Comparison of ENCODE assay signal across 8 cellular contexts in the genomic region with DNA sequence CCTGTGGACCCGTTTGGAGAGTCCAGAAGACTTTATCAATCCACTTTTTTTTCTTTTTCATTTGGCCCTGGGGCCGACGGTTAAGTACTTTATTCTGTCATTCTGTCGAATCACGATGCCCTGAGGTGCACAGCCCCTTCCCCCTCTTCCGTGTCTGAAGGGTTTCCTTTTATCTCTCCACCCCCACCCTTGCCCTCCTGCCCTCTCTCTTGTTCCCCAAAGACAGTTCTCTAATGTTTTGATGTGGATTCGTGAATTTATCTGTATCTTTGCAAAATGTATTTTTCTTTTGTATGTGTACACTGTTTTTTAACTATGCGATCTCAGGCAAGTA. TPM values are rescaled to one million over a fixed set of nuclear protein-coding genes. Genes with fewer than 3 reads are reported as not detected.
A peak's percentile ranks its signal among the peaks of the same experiment; 100 is the strongest.
DNase-seq lines count a peak whose midpoint lies in the region; ATAC-seq, FAIRE-seq and TF ChIP-seq lines count a peak whose summit lies in the region.

No MANE protein-coding gene starts in this region.

- no peak for TF ChIP-seq POLR2A in HepG2 (IDR thresholded peaks at IDR 0.05; ENCODE audit: insufficient read depth in 1 of 2, low read depth in 2 of 2, low read length in 2 of 2)
- TF ChIP-seq POLR2A in upper lobe of left lung (IDR thresholded peaks at IDR 0.05), result no peak

- H3K36me3 ChIP-seq in Caco-2 (ENCODE audit: control insufficient read depth, insufficient read depth, low read length) (no peaks in the 10 kb centered on the region), HepG2 (replicated peaks in 1 of 2; ENCODE audit: control insufficient read depth in 1 of 2, insufficient read depth in 2 of 2, low read length in 2 of 2) (no peaks in the 10 kb centered on the region), upper lobe of left lung (no peaks in the 10 kb centered on the region)

- TF ChIP-seq RAD21 in HepG2 (CRISPR knock-in tag; IDR thresholded peaks at IDR 0.05), result no peak

- intact Hi-C loops in Caco-2 (cut with micrococcal nuclease; ENCODE audit: unreplicated experiment) (loop anchor here (1.0 to 5.0 kb wide), 3 partner anchors 22 to 104 kb away; a partner anchor contains a TSS), HepG2 (cut with micrococcal nuclease; ENCODE audit: unreplicated experiment) (no loop called here)

- peak overlapping the region; percentile 99 for H3K4me2 ChIP-seq in HepG2 (ENCODE audit: low read depth, low read length)

- H3K27me3 Mint-ChIP-seq in Caco-2 (ENCODE audit: insufficient read depth, unreplicated experiment), result no peaks in the 10 kb centered on the region
- no peaks in the 10 kb centered on the region for H3K27me3 Mint-ChIP-seq in activated naive CD8-positive, alpha-beta T cell treated with anti-CD3 and anti-CD28 coated beads, Interleukin-2, amount 50 U/mL, for 24 hours

- no peaks in the 10 kb centered on the region for H3K27me3 ChIP-seq in Caco-2 (replicated peaks; ENCODE audit: control insufficient read depth, insufficient read depth, low read length)
- no peaks in the 10 kb centered on the region for H3K27me3 ChIP-seq in HepG2 (ENCODE audit: control insufficient read depth in 1 of 2, insufficient read depth in 2 of 2, low read length in 2 of 2)
- H3K27me3 ChIP-seq in upper lobe of left lung, result no peaks in the 10 kb centered on the region

- TF ChIP-seq CTCF in Caco-2 (IDR thresholded peaks at IDR 0.05; ENCODE audit: insufficient read depth in 1 of 2, low read depth in 1 of 2, low read length in 1 of 2, severe bottlenecking in 1 of 2, unreplicated experiment in 1 of 2) (no peak), HepG2 (CRISPR knock-in tag; IDR thresholded peaks at IDR 0.05) (no peak), upper lobe of left lung (IDR thresholded peaks at IDR 0.05) (no peak)

- H3K36me3 Mint-ChIP-seq in Caco-2 (ENCODE audit: insufficient read depth, unreplicated experiment), result peaks cover 9% of the 10 kb centered on the region
- peaks cover 18% of the 10 kb centered on the region for H3K36me3 Mint-ChIP-seq in activated naive CD8-positive, alpha-beta T cell treated with anti-CD3 and anti-CD28 coated beads, Interleukin-2, amount 50 U/mL, for 24 hours (ENCODE audit: low read depth)

- ATAC-seq in HG03095 (IDR thresholded peaks at IDR 0.05; ENCODE audit: unreplicated experiment), result peak; percentile 9
- no peak for ATAC-seq in activated naive CD8-positive, alpha-beta T cell treated with anti-CD3 and anti-CD28 coated beads, Interleukin-2, amount 50 U/mL, for 24 hours
- no peak; the same call in 1 of the 3 replicates for ATAC-seq in HepG2
- ATAC-seq in upper lobe of left lung (ENCODE audit: low FRiP score in 2 of 2), result peak; percentile 3 to 5

- CTCF ChIA-PET in Caco-2 (lab: Charles Lee) (interaction anchor here (1.2 kb wide), 1 partner anchor 25 kb away, joined by 4 read pairs; no protein-coding TSS in a partner anchor), HepG2 (lab: Yijun Ruan, JAX; ENCODE audit: low intra/inter-chr PET ratio, low total read pairs) (no interaction called here)

- TF ChIP-seq EP300 in HepG2 (IDR thresholded peaks at IDR 0.05; ENCODE audit: low read depth in 2 of 2, low read length in 2 of 2) (no peak; a peak in 1 of 4 replicates), HepG2 (CRISPR knock-in tag; IDR thresholded peaks at IDR 0.05; ENCODE audit: borderline replicate concordance) (no peak), upper lobe of left lung (IDR thresholded peaks at IDR 0.05) (no peak)

- POLR2A ChIA-PET in Caco-2 (lab: Charles Lee), result no interaction called here
- POLR2A ChIA-PET in HepG2 (lab: Yijun Ruan, JAX), result interaction anchor here (1.5 to 1.7 kb wide), 2 partner anchors 25 to 26 kb away, joined by 5 to 6 read pairs; no protein-coding TSS in a partner anchor

- H3K27ac Mint-ChIP-seq in Caco-2 (ENCODE audit: unreplicated experiment), result peak overlapping the region; percentile 93
- peak overlapping the region; percentile 95 for H3K27ac Mint-ChIP-seq in activated naive CD8-positive, alpha-beta T cell treated with anti-CD3 and anti-CD28 coated beads, Interleukin-2, amount 50 U/mL, for 24 hours

- peaks cover 8% of the 10 kb centered on the region for H3K4me1 ChIP-seq in Caco-2
- H3K4me1 ChIP-seq in HepG2 (ENCODE audit: insufficient read depth, low read length), result peaks cover 56% of the 10 kb centered on the region
- H3K4me1 ChIP-seq in upper lobe of left lung, result peaks cover 54 to 58% (median 57%) of the 10 kb centered on the region in 4 donors

- DNase-seq in Caco-2 (no peak), HepG2 (ENCODE audit: low spot score) (no peak), upper lobe of left lung (no peak), GM03348 (ENCODE audit: low spot score) (no peak), DMS53 treated with DMSO at 0.1 percent for 48 hours (lab: John Stamatoyannopoulos, UW; ENCODE audit: unreplicated experiment) (no peak), DMS79 (lab: John Stamatoyannopoulos, UW) (no peak)
- DNase-seq in activated naive CD8-positive, alpha-beta T cell treated with anti-CD3 and anti-CD28 coated beads, Interleukin-2, amount 50 U/mL, for 24 hours, result no peak

- H3K9ac ChIP-seq in HepG2 (ENCODE audit: insufficient read depth, low read depth, low read length), result peak overlapping the region; percentile 87

- H3K4me3 ChIP-seq in Caco-2 (ENCODE audit: low read depth, low read length) (peak overlapping the region; percentile 44), HepG2 (replicated peaks in 1 of 3; ENCODE audit: insufficient read depth in 1 of 3, low read depth in 2 of 3, low read length in 3 of 3) (peak overlapping the region; percentile 52 to 84 (median 70)), upper lobe of left lung (peak overlapping the region; percentile 25 to 60 (median 51))

- H3K79me2 ChIP-seq in HepG2 (ENCODE audit: insufficient read depth, low read length), result peaks cover 38% of the 10 kb centered on the region

- peak overlapping the region; percentile 85 for H2AFZ ChIP-seq in HepG2 (ENCODE audit: low read length)

- H3K27ac ChIP-seq in HepG2 (ENCODE audit: extremely low read length, insufficient read depth, low read length) (peak overlapping the region; percentile 86), upper lobe of left lung (peak overlapping the region; percentile 92 to 96 (median 93))

- peaks cover 8% of the 10 kb centered on the region for H3K4me1 Mint-ChIP-seq in Caco-2 (ENCODE audit: low read depth, unreplicated experiment)
- H3K4me1 Mint-ChIP-seq in activated naive CD8-positive, alpha-beta T cell treated with anti-CD3 and anti-CD28 coated beads, Interleukin-2, amount 50 U/mL, for 24 hours, result peaks cover 86% of the 10 kb centered on the region

- BruUV-seq in Caco-2 (replicated peaks; lab: Mats Ljungman, UMichigan), result no TSS peak
- no TSS peak for BruUV-seq in HepG2 (replicated peaks; lab: Mats Ljungman, UMichigan)

- no peaks in the 10 kb centered on the region for H4K20me1 ChIP-seq in HepG2 (ENCODE audit: insufficient read depth, low read length)

- peak overlapping the region; percentile 88 for H3K4me3 Mint-ChIP-seq in Caco-2 (ENCODE audit: unreplicated experiment)
- peak overlapping the region; percentile 80 for H3K4me3 Mint-ChIP-seq in activated naive CD8-positive, alpha-beta T cell treated with anti-CD3 and anti-CD28 coated beads, Interleukin-2, amount 50 U/mL, for 24 hours

- 7% methylated on average over 8 of the region's 8 CpGs for WGBS in HepG2 (ENCODE audit: low lambda C conversion rate)
- 1 to 2% methylated on average over 8 of the region's 8 CpGs for WGBS in upper lobe of left lung, 2 donors

- FAIRE-seq in HepG2 (lab: Jason Lieb, UNC), result no peak

- in situ Hi-C loops in HepG2 (cut with HindIII; ENCODE audit: extremely low pct_ligation_motif_present, low pct_unique_long_range_greater_than_20kb), result no loop called here

- H3K9me3 ChIP-seq in Caco-2 (no peaks in the 10 kb centered on the region), HepG2 (ENCODE audit: low read length) (no peaks in the 10 kb centered on the region), upper lobe of left lung (no peaks in the 10 kb centered on the region)

- no peaks in the 10 kb centered on the region for H3K9me3 Mint-ChIP-seq in Caco-2 (ENCODE audit: unreplicated experiment)
- no peaks in the 10 kb centered on the region for H3K9me3 Mint-ChIP-seq in activated naive CD8-positive, alpha-beta T cell treated with anti-CD3 and anti-CD28 coated beads, Interleukin-2, amount 50 U/mL, for 24 hours

RNA-seq across cellular contexts. Expression of a gene that starts 1.7 kb away (rescaled TPM):
- 32.1 and 33.4 TPM in 2 replicates for total RNA-seq in Caco-2 (2022)
- 52.8 and 60.9 TPM in 2 replicates for total RNA-seq in HepG2 (2016; rRNA removed; fragmentation: Illumina TruSeq; extraction: Trizol)
- total RNA-seq in HepG2 (2016; cell fraction: cytosol; rRNA removed; fragmentation: Illumina TruSeq; extraction: Trizol; ENCODE audit: low read depth), result 4.5 and 4.7 TPM in 2 replicates
- 53.5 and 59.7 TPM in 2 replicates for total RNA-seq in HepG2 (2016; cell fraction: insoluble cytoplasmic fraction; rRNA removed; fragmentation: Illumina TruSeq; extraction: Trizol)
- 8.5 and 10.6 TPM in 2 replicates for total RNA-seq in HepG2 (2016; cell fraction: membrane; rRNA removed; fragmentation: Illumina TruSeq; extraction: Trizol)
- 51.8 and 63.9 TPM in 2 replicates for total RNA-seq in HepG2 (2016; cell fraction: nucleus; rRNA removed; fragmentation: Illumina TruSeq; extraction: Trizol)
- polyA plus RNA-seq in HepG2 (2011; rRNA removed), result 25.0 and 28.0 TPM in 2 replicates
- 10.5 and 15.9 TPM in 2 replicates for polyA plus RNA-seq in HepG2 (2011; cell fraction: cytosol; rRNA removed)
- 57.5 and 66.0 TPM in 2 replicates for polyA plus RNA-seq in HepG2 (2011; cell fraction: nucleus; rRNA removed)
- 20.2 and 27.3 TPM in 2 replicates for polyA plus RNA-seq in HepG2 (2012)
- polyA plus RNA-seq in HepG2 (2016; cell fraction: cytosol; fragmentation: Illumina TruSeq; extraction: Trizol; ENCODE audit: low read depth), result 1.3 and 1.7 TPM in 2 replicates
- polyA plus RNA-seq in HepG2 (2016; cell fraction: insoluble cytoplasmic fraction; fragmentation: Illumina TruSeq; extraction: Trizol; ENCODE audit: low read depth), result 45.6 and 48.1 TPM in 2 replicates
- 4.1 and 5.4 TPM in 2 replicates for polyA plus RNA-seq in HepG2 (2016; cell fraction: membrane; fragmentation: Illumina TruSeq; extraction: Trizol; ENCODE audit: low read depth)
- 61.4 and 62.4 TPM in 2 replicates for polyA plus RNA-seq in HepG2 (2016; cell fraction: nucleus; fragmentation: Illumina TruSeq; extraction: Trizol; ENCODE audit: insufficient read depth, low read depth)
- polyA minus RNA-seq in HepG2 (2011; rRNA and poly(A)+ RNA removed; ENCODE audit: low replicate concordance), result 16.2 and 17.9 TPM in 2 replicates
- 16.5 and 18.2 TPM in 2 replicates for polyA minus RNA-seq in HepG2 (2011; cell fraction: cytosol; rRNA and poly(A)+ RNA removed)
- 43.9 and 54.2 TPM in 2 replicates for polyA minus RNA-seq in HepG2 (2011; cell fraction: nucleus; rRNA and poly(A)+ RNA removed)
- total RNA-seq in upper lobe of left lung, result 10 to 100 TPM; 23.7 to 81.7 (median 40.6) TPM

Comparison
In these comparisons a context has a peak if more than half of its experiments do, and no peak if none do; other contexts are left out.
1. ATAC-seq: peak in HG03095 (single experiment) and upper lobe of left lung (2 of 2); none in activated naive CD8-positive, alpha-beta T cell treated with anti-CD3 and anti-CD28 coated beads, Interleukin-2, amount 50 U/mL, for 24 hours (single experiment) and HepG2 (single experiment).
2. Peak in every context shown above with its lines, with median percentiles within 50 percentile points of each other: H3K4me3 ChIP-seq.